11 cellular contexts compared by ENCODE assay signal in the genomic region with DNA sequence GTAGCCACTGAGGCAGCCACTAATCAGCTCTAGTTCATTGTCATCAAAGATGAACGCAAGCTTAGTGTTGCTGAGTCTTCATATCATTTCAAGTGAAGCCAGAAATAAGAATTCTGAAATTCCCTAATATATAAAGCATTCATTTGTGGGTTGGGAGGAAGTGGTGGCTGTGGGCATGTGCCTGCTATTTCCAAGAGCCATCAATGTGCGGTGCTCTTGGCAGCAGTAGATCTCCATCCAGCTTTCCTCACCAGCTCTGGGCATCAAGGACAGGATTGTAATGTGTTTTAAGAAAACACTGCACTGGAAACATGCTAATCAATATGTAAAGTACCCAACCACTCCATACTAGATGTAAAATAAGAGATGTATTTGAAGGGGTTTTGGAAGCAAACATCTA.
"Had no signal": no experiment of that assay in that cellular context is flagged by ENCODE, and none has a peak within 500 bp of the region (broad histone marks: within the 10 kb centered on the region; RNA-seq: fewer than 3 reads in every experiment).

No MANE protein-coding gene starts in this region.

- DNase-seq: activated CD4-positive, alpha-beta T cell treated with anti-CD3 and anti-CD28 coated beads for 36 hours; activated CD8-positive, alpha-beta memory T cell treated with anti-CD3 and anti-CD28 coated beads, Interleukin-2, amount 50 U/mL, for 48 hours; activated CD8-positive, alpha-beta T cell treated with anti-CD3 and anti-CD28 coated beads, Interleukin-2, amount 10 ng/mL, durations not matched to agents 7 days and 5 days; activated naive CD8-positive, alpha-beta T cell treated with anti-CD3 and anti-CD28 coated beads, Interleukin-2, amount 10 ng/mL, durations not matched to agents 7 days and 5 days; anterior cingulate cortex; endodermal cell; foreskin fibroblast; pancreas; retina had no signal

- H3K9me3 ChIP-seq: pancreas, tibial nerve had no signal

- H3K27ac ChIP-seq: neural progenitor cell, pancreas, tibial nerve had no signal

- H3K27me3 ChIP-seq: neural progenitor cell, pancreas, tibial nerve had no signal

- H3K4me3 ChIP-seq: neural progenitor cell, pancreas, tibial nerve had no signal

- H3K36me3 ChIP-seq: neural progenitor cell, pancreas, tibial nerve had no signal
